ENCODE assay signal across 11 cellular contexts in genomic region chr10:68156-68555, GRCh38. TPM values are rescaled to one million over a fixed set of nuclear protein-coding genes. Genes with fewer than 3 reads are reported as not detected.
DNase-seq lines count a peak whose midpoint lies in the region; ATAC-seq and TF ChIP-seq lines count a peak whose summit lies in the region.
"Not testable (repeated sequence)": the region's sequence is repeated elsewhere in the genome, so short reads cannot be mapped to it uniquely, and the experiment has no call there.
"Had no signal": no experiment of that assay in that cellular context is flagged by ENCODE, and none has a peak within 500 bp of the region (broad histone marks: within the 10 kb centered on the region; RNA-seq: fewer than 3 reads in every experiment).

No MANE protein-coding gene starts in this region.

- not testable (repeated sequence) for H3K27ac ChIP-seq in lung (ENCODE audit: low read depth in 1 of 2, low read length in 1 of 2)

- H3K36me3 ChIP-seq in lung (ENCODE audit: control insufficient read depth in 2 of 2, insufficient read depth in 2 of 2, low read length in 2 of 2): not testable (repeated sequence)

- peak; percentile 33 for ATAC-seq in activated CD8-positive, alpha-beta memory T cell treated with anti-CD3 and anti-CD28 coated beads, Interleukin-2, amount 10 ng/mL, durations not matched to agents 7 days and 5 days
- peak; percentile 95 for ATAC-seq in activated T-helper 17 cell treated with anti-CD3 and anti-CD28 coated beads, Interleukin-2, amount 50 U/mL, for 72 hours (replicated peaks)
- peak; percentile 40 for ATAC-seq in central memory CD8-positive, alpha-beta T cell (replicated peaks; ENCODE audit: extremely low read depth, poor library complexity, severe bottlenecking)
- ATAC-seq in lung (ENCODE audit: insufficient read depth, low FRiP score): not testable (repeated sequence)
- peak; percentile 97 for ATAC-seq in stimulated activated effector memory CD8-positive, alpha-beta T cell treated with anti-CD3 and anti-CD28 coated beads, Interleukin-12 subunit alpha, Interleukin-12 subunit beta, amount 100 ng/mL, for 72 hours

- not testable (repeated sequence) for H3K4me1 ChIP-seq in lung (ENCODE audit: control insufficient read depth in 2 of 2, insufficient read depth in 2 of 2, low read length in 2 of 2)

- H3K27ac Mint-ChIP-seq in activated CD4-positive, alpha-beta T cell treated with anti-CD3 and anti-CD28 coated beads, Interleukin-2, amount 10 ng/mL, durations not matched to agents 24 days and 14 days; activated CD8-positive, alpha-beta memory T cell treated with anti-CD3 and anti-CD28 coated beads, Interleukin-2, amount 10 ng/mL, durations not matched to agents 7 days and 5 days; activated T-helper 17 cell treated with anti-CD3 and anti-CD28 coated beads, Interleukin-2, amount 50 U/mL, for 72 hours; central memory CD8-positive, alpha-beta T cell (ENCODE audit: low read depth); stimulated activated effector memory CD8-positive, alpha-beta T cell treated with anti-CD3 and anti-CD28 coated beads, Interleukin-12 subunit alpha, Interleukin-12 subunit beta, amount 100 ng/mL, for 72 hours: not testable (repeated sequence)

- CTCF ChIA-PET in activated CD8-positive, alpha-beta memory T cell treated with anti-CD3 and anti-CD28 coated beads, Interleukin-2, amount 10 ng/mL, durations not matched to agents 7 days and 5 days (lab: Charles Lee): not testable (repeated sequence)

- H3K27me3 ChIP-seq in lung (ENCODE audit: control insufficient read depth, insufficient read depth): not testable (repeated sequence)

- peaks cover 10% of the 10 kb centered on the region for H3K27me3 Mint-ChIP-seq in activated CD4-positive, alpha-beta T cell treated with anti-CD3 and anti-CD28 coated beads, Interleukin-2, amount 10 ng/mL, durations not matched to agents 24 days and 14 days
- H3K27me3 Mint-ChIP-seq in activated CD8-positive, alpha-beta memory T cell treated with anti-CD3 and anti-CD28 coated beads, Interleukin-2, amount 10 ng/mL, durations not matched to agents 7 days and 5 days: peaks cover 20% of the 10 kb centered on the region
- H3K27me3 Mint-ChIP-seq in activated T-helper 17 cell treated with anti-CD3 and anti-CD28 coated beads, Interleukin-2, amount 50 U/mL, for 72 hours: peaks cover 18% of the 10 kb centered on the region
- peaks cover 43% of the 10 kb centered on the region for H3K27me3 Mint-ChIP-seq in central memory CD8-positive, alpha-beta T cell

- not testable (repeated sequence) for H3K4me1 Mint-ChIP-seq in activated CD4-positive, alpha-beta T cell treated with anti-CD3 and anti-CD28 coated beads, Interleukin-2, amount 10 ng/mL, durations not matched to agents 24 days and 14 days; activated CD8-positive, alpha-beta memory T cell treated with anti-CD3 and anti-CD28 coated beads, Interleukin-2, amount 10 ng/mL, durations not matched to agents 7 days and 5 days; activated T-helper 17 cell treated with anti-CD3 and anti-CD28 coated beads, Interleukin-2, amount 50 U/mL, for 72 hours; central memory CD8-positive, alpha-beta T cell; stimulated activated effector memory CD8-positive, alpha-beta T cell treated with anti-CD3 and anti-CD28 coated beads, Interleukin-12 subunit alpha, Interleukin-12 subunit beta, amount 100 ng/mL, for 72 hours

- WGBS in lung, 2 donors: 76 to 79% methylated on average over 5 of the region's 5 CpGs

- not testable (repeated sequence) for H3K36me3 Mint-ChIP-seq in activated CD4-positive, alpha-beta T cell treated with anti-CD3 and anti-CD28 coated beads, Interleukin-2, amount 10 ng/mL, durations not matched to agents 24 days and 14 days (ENCODE audit: low read depth); activated CD8-positive, alpha-beta memory T cell treated with anti-CD3 and anti-CD28 coated beads, Interleukin-2, amount 10 ng/mL, durations not matched to agents 7 days and 5 days; activated T-helper 17 cell treated with anti-CD3 and anti-CD28 coated beads, Interleukin-2, amount 50 U/mL, for 72 hours (ENCODE audit: low read depth); central memory CD8-positive, alpha-beta T cell (ENCODE audit: insufficient read depth); stimulated activated effector memory CD8-positive, alpha-beta T cell treated with anti-CD3 and anti-CD28 coated beads, Interleukin-12 subunit alpha, Interleukin-12 subunit beta, amount 100 ng/mL, for 72 hours

- not testable (repeated sequence) for TF ChIP-seq CTCF in lung (IDR thresholded peaks at IDR 0.05; ENCODE audit: control extremely low read depth, extremely low read depth)

- intact Hi-C loops in activated CD4-positive, alpha-beta T cell treated with anti-CD3 and anti-CD28 coated beads, Interleukin-2, amount 10 ng/mL, durations not matched to agents 24 days and 14 days (cut with micrococcal nuclease): not testable (repeated sequence)

- H3K4me3 ChIP-seq in lung: not testable (repeated sequence)

- H3K4me3 Mint-ChIP-seq in activated CD4-positive, alpha-beta T cell treated with anti-CD3 and anti-CD28 coated beads, Interleukin-2, amount 10 ng/mL, durations not matched to agents 24 days and 14 days; activated CD8-positive, alpha-beta memory T cell treated with anti-CD3 and anti-CD28 coated beads, Interleukin-2, amount 10 ng/mL, durations not matched to agents 7 days and 5 days; activated T-helper 17 cell treated with anti-CD3 and anti-CD28 coated beads, Interleukin-2, amount 50 U/mL, for 72 hours; central memory CD8-positive, alpha-beta T cell; stimulated activated effector memory CD8-positive, alpha-beta T cell treated with anti-CD3 and anti-CD28 coated beads, Interleukin-12 subunit alpha, Interleukin-12 subunit beta, amount 100 ng/mL, for 72 hours: not testable (repeated sequence)

- H3K9me3 Mint-ChIP-seq in activated CD4-positive, alpha-beta T cell treated with anti-CD3 and anti-CD28 coated beads, Interleukin-2, amount 10 ng/mL, durations not matched to agents 24 days and 14 days; activated CD8-positive, alpha-beta memory T cell treated with anti-CD3 and anti-CD28 coated beads, Interleukin-2, amount 10 ng/mL, durations not matched to agents 7 days and 5 days (ENCODE audit: low read depth); activated T-helper 17 cell treated with anti-CD3 and anti-CD28 coated beads, Interleukin-2, amount 50 U/mL, for 72 hours; central memory CD8-positive, alpha-beta T cell; stimulated activated effector memory CD8-positive, alpha-beta T cell treated with anti-CD3 and anti-CD28 coated beads, Interleukin-12 subunit alpha, Interleukin-12 subunit beta, amount 100 ng/mL, for 72 hours: not testable (repeated sequence)

- DNase-seq in activated CD4-positive, alpha-beta T cell treated with anti-CD3 and anti-CD28 coated beads, Interleukin-2, amount 10 ng/mL, durations not matched to agents 24 days and 14 days: peak; percentile 43
- not testable (repeated sequence) for DNase-seq in activated CD8-positive, alpha-beta memory T cell treated with anti-CD3 and anti-CD28 coated beads, Interleukin-2, amount 10 ng/mL, durations not matched to agents 7 days and 5 days; central memory CD8-positive, alpha-beta T cell (ENCODE audit: low spot score in 2 of 2)
- peak; percentile 3 for DNase-seq in lung (ENCODE audit: low spot score)
- peak in 1 of 2 donors; percentile 61 for DNase-seq in stimulated activated effector memory CD8-positive, alpha-beta T cell treated with anti-CD3 and anti-CD28 coated beads, Interleukin-12 subunit alpha, Interleukin-12 subunit beta, amount 100 ng/mL, for 72 hours (ENCODE audit: low spot score in 2 of 2)

- not testable (repeated sequence) for H3K9me3 ChIP-seq in lung (ENCODE audit: control insufficient read depth in 2 of 2, insufficient read depth in 1 of 2, low read length in 1 of 2)

RNA-seq across cellular contexts. Expression of gene TUBB8, which starts 19.1 kb away (rescaled TPM):
- not detected in 2 replicates for total RNA-seq in activated CD4-positive, alpha-beta T cell treated with anti-CD3 and anti-CD28 coated beads, Interleukin-2, amount 10 ng/mL, durations not matched to agents 24 days and 14 days
- total RNA-seq in activated CD8-positive, alpha-beta memory T cell treated with anti-CD3 and anti-CD28 coated beads, Interleukin-2, amount 10 ng/mL, durations not matched to agents 7 days and 5 days: not detected
- total RNA-seq in activated T-helper 17 cell treated with anti-CD3 and anti-CD28 coated beads, Interleukin-2, amount 50 U/mL, for 72 hours: not detected
- under 1 TPM in 1 of 2 donors, not detected in 1; 0.15 TPM for total RNA-seq in lung
- polyA plus RNA-seq in lung: under 1 TPM in 1 of 2 donors, not detected in 1; 0.27 TPM
- total RNA-seq: A172; Calu3; CD8-positive, alpha-beta T cell; HFFc6; HT1080 had no signal
